Comparison of ENCODE assay signal across 1 cellular context in the genomic region with DNA sequence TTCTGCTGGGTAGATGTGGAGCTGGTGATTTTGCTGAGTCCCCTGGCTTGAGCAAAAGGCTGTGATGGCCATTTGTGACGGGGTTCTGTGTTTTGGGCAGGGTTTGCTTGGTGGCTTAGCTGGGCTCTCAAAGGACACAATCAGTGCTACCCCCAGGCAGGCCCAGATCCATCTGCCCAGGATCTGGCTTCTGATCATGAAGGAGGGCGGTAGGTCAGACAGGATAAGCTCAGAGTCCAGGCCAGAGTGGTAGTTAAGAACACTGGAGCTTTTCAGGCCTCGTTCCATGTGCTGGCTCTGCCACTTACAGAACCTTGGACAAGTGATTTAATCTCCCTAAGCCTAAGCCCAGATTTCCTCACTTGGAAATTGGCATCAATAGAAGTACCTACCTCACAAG.
TF ChIP-seq lines count a peak whose summit lies in the region.

No MANE protein-coding gene starts in this region.

TF ChIP-seq in GM23338, 12 proteins besides CTCF, POLR2A, EP300 and RAD21 (continued from another document):
- TF ChIP-seq ZNF462 (CRISPR knock-in tag; IDR thresholded peaks at IDR 0.05) (no peak), POLR2AphosphoS5 (IDR thresholded peaks at IDR 0.05; ENCODE audit: low read depth) (no peak), STAT1 (IDR thresholded peaks at IDR 0.05; ENCODE audit: unreplicated experiment) (no peak), EZH2phosphoT487 (IDR thresholded peaks at IDR 0.05; ENCODE audit: unreplicated experiment) (no peak), NANOG (IDR thresholded peaks at IDR 0.05; ENCODE audit: borderline replicate concordance) (no peak)
- TF ChIP-seq, protein P1, sequence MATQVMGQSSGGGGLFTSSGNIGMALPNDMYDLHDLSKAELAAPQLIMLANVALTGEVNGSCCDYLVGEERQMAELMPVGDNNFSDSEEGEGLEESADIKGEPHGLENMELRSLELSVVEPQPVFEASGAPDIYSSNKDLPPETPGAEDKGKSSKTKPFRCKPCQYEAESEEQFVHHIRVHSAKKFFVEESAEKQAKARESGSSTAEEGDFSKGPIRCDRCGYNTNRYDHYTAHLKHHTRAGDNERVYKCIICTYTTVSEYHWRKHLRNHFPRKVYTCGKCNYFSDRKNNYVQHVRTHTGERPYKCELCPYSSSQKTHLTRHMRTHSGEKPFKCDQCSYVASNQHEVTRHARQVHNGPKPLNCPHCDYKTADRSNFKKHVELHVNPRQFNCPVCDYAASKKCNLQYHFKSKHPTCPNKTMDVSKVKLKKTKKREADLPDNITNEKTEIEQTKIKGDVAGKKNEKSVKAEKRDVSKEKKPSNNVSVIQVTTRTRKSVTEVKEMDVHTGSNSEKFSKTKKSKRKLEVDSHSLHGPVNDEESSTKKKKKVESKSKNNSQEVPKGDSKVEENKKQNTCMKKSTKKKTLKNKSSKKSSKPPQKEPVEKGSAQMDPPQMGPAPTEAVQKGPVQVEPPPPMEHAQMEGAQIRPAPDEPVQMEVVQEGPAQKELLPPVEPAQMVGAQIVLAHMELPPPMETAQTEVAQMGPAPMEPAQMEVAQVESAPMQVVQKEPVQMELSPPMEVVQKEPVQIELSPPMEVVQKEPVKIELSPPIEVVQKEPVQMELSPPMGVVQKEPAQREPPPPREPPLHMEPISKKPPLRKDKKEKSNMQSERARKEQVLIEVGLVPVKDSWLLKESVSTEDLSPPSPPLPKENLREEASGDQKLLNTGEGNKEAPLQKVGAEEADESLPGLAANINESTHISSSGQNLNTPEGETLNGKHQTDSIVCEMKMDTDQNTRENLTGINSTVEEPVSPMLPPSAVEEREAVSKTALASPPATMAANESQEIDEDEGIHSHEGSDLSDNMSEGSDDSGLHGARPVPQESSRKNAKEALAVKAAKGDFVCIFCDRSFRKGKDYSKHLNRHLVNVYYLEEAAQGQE (IDR thresholded peaks at IDR 0.05; ENCODE audit: unreplicated experiment), result no peak
- TF ChIP-seq, protein P2, sequence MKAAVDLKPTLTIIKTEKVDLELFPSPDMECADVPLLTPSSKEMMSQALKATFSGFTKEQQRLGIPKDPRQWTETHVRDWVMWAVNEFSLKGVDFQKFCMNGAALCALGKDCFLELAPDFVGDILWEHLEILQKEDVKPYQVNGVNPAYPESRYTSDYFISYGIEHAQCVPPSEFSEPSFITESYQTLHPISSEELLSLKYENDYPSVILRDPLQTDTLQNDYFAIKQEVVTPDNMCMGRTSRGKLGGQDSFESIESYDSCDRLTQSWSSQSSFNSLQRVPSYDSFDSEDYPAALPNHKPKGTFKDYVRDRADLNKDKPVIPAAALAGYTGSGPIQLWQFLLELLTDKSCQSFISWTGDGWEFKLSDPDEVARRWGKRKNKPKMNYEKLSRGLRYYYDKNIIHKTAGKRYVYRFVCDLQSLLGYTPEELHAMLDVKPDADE (IDR thresholded peaks at IDR 0.05), result no peak
TF ChIP-seq in GM23338: peak in this region for 0.
